Comparison of ENCODE assay signal across 17 cellular contexts in the genomic region with DNA sequence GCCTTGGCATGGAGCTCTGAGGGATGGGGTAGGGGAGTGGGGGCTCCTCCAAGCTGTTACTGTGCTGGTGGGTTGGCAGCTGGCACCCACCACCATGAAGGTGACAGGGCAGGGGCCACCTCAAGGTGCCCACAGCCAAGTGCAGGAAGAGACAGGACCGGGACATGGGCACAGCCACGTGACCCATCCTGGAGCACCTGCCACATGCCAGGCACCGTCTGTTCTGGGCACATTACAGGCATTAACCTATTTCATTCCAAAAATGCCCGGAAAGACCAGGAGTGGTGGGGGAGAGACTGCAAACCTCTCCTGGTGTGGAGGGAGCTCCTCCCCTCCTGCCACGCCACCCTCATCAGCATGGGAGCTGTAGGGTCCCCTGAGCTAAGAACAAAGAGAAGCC. TPM values are rescaled to one million over a fixed set of nuclear protein-coding genes. Genes with fewer than 3 reads are reported as not detected.
"Had no signal": no experiment of that assay in that cellular context is flagged by ENCODE, and none has a peak within 500 bp of the region (broad histone marks: within the 10 kb centered on the region; RNA-seq: fewer than 3 reads in every experiment).

No MANE protein-coding gene starts in this region.

- H3K9me3 ChIP-seq: ascending aorta, esophagus muscularis mucosa, left lung, spleen, testis, upper lobe of left lung had no signal

- H3K27ac ChIP-seq: ascending aorta, coronary artery, esophagus muscularis mucosa, left lung, spleen, testis, upper lobe of left lung had no signal

- H3K4me3 Mint-ChIP-seq: activated CD4-positive, alpha-beta T cell treated with anti-CD3 and anti-CD28 coated beads, Interleukin-2, amount 10 ng/mL, durations not matched to agents 7 days and 5 days; memory B cell; natural killer cell; stimulated activated naive CD8-positive, alpha-beta T cell treated with anti-CD3 and anti-CD28 coated beads, Interleukin-15, amount 100 ng/mL, for 72 hours had no signal

- ATAC-seq: left lung, natural killer cell, sciatic nerve had no signal

- H3K36me3 Mint-ChIP-seq: memory B cell, natural killer cell had no signal

- DNase-seq: activated CD4-positive, alpha-beta T cell treated with anti-CD3 and anti-CD28 coated beads, Interleukin-2, amount 10 ng/mL, durations not matched to agents 7 days and 5 days; activated CD8-positive, alpha-beta memory T cell treated with anti-CD3 and anti-CD28 coated beads for 24 hours; activated gamma-delta T cell treated with Interleukin-2 at 50 U/mL for 16 hours; effector CD4-positive, alpha-beta T cell; hippocampal formation; left lung; natural killer cell; spleen; stimulated activated naive CD8-positive, alpha-beta T cell treated with anti-CD3 and anti-CD28 coated beads, Interleukin-15, amount 100 ng/mL, for 72 hours; testis had no signal

- H3K36me3 ChIP-seq: ascending aorta, esophagus muscularis mucosa, left lung, spleen, upper lobe of left lung had no signal

- H3K4me3 ChIP-seq: ascending aorta, coronary artery, esophagus muscularis mucosa, left lung, spleen, testis, upper lobe of left lung had no signal

- H3K27me3 Mint-ChIP-seq: activated CD4-positive, alpha-beta T cell treated with anti-CD3 and anti-CD28 coated beads, Interleukin-2, amount 10 ng/mL, durations not matched to agents 7 days and 5 days; stimulated activated naive CD8-positive, alpha-beta T cell treated with anti-CD3 and anti-CD28 coated beads, Interleukin-15, amount 100 ng/mL, for 72 hours had no signal

- H3K4me1 ChIP-seq: ascending aorta, left lung, spleen, testis, upper lobe of left lung had no signal

- H3K27me3 ChIP-seq: ascending aorta, testis, upper lobe of left lung had no signal

- H3K9me3 Mint-ChIP-seq: activated CD4-positive, alpha-beta T cell treated with anti-CD3 and anti-CD28 coated beads, Interleukin-2, amount 10 ng/mL, durations not matched to agents 7 days and 5 days; memory B cell; natural killer cell; stimulated activated naive CD8-positive, alpha-beta T cell treated with anti-CD3 and anti-CD28 coated beads, Interleukin-15, amount 100 ng/mL, for 72 hours had no signal

- H3K4me1 Mint-ChIP-seq: memory B cell, natural killer cell had no signal

- H3K27ac Mint-ChIP-seq: activated CD4-positive, alpha-beta T cell treated with anti-CD3 and anti-CD28 coated beads, Interleukin-2, amount 10 ng/mL, durations not matched to agents 7 days and 5 days; memory B cell; natural killer cell; progenitor cell of endocrine pancreas had no signal

RNA-seq across cellular contexts. Expression of gene CAMK2B, which starts 56.7 kb away (rescaled TPM):
- total RNA-seq: activated CD4-positive, alpha-beta T cell treated with anti-CD3 and anti-CD28 coated beads, Interleukin-2, amount 10 ng/mL, durations not matched to agents 7 days and 5 days had no signal
